Comparison of ENCODE assay signal across 9 cellular contexts in the genomic region with DNA sequence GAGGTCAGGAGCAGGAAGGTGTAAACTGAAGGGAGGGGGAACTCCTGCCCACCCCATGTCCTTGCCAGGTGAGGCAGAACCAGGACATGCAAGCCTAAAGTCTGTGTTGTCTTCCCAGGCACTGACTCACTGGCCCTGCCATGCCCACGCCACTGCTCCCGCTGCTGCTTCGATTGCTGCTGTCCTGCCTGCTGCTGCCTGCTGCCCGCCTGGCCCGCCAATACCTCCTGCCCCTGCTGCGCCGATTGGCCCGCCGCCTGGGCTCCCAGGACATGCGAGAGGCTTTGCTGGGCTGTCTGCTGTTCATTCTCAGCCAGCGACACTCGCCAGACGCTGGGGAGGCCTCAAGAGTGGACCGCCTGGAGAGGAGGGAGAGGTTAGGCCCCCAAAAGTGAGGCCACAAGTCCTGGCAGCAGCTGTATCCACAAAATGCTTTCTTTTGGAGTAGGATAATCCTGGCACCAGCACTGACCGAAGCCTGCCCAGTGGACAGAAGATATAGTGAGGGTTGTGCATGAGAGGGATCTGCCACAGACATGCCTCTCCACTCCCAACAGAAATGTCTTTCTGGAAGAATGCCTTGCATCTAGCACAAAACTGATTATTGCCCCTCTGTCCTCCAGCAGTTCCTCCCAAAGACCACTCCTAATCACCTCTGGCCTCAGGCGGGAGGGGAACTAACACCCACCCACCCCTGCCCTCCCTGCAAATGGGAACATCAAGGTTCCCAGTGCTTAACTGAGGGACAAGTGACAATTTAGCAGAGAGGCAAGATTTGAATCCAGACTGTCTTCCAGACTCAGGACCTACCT. TPM values are rescaled to one million over a fixed set of nuclear protein-coding genes. Genes with fewer than 3 reads are reported as not detected.
DNase-seq lines count a peak whose midpoint lies in the region; ATAC-seq and TF ChIP-seq lines count a peak whose summit lies in the region.
"Had no signal": no experiment of that assay in that cellular context is flagged by ENCODE, and none has a peak within 500 bp of the region (broad histone marks: within the 10 kb centered on the region; RNA-seq: fewer than 3 reads in every experiment).

No MANE protein-coding gene starts in this region.

- H3K79me2 ChIP-seq in hepatocyte, result peaks cover 3% of the 10 kb centered on the region

- H3K27ac ChIP-seq in VCaP (peak overlapping the region; percentile 78; the same call in 1 of the 2 replicates), hepatocyte (peak overlapping the region; percentile 48)

- no peak overlapping the region for H3K27ac Mint-ChIP-seq in stimulated activated naive B cell treated with anti-CD40 and anti-IgM and Interleukin-4, amounts not matched to agents 10 μg/mL and 1 μg/mL and 100 μg/mL, for 72 hours

- H3K9me2 ChIP-seq in hepatocyte (replicated peaks; ENCODE audit: insufficient read depth), result no peaks in the 10 kb centered on the region

- peak; percentile 80 for DNase-seq in G401 (ENCODE audit: low spot score)
- DNase-seq in hepatocyte (ENCODE audit: low spot score), result no peak
- no peak for DNase-seq in skeletal muscle cell (ENCODE audit: low read depth)
- no peak for DNase-seq in activated CD8-positive, alpha-beta memory T cell treated with anti-CD3 and anti-CD28 coated beads for 24 hours
- no peak for DNase-seq in stimulated activated naive B cell treated with anti-CD40 and anti-IgM and Interleukin-4, amounts not matched to agents 10 μg/mL and 1 μg/mL and 100 μg/mL, for 72 hours
- DNase-seq in GM10266 (ENCODE audit: extremely low spot score), result no peak
- no peak for DNase-seq in cortex of kidney (lab: John Stamatoyannopoulos, UW)
- DNase-seq: NCI-H345 had no signal

- no peaks in the 10 kb centered on the region for H3K9me3 Mint-ChIP-seq in stimulated activated naive B cell treated with anti-CD40 and anti-IgM and Interleukin-4, amounts not matched to agents 10 μg/mL and 1 μg/mL and 100 μg/mL, for 72 hours

- TF ChIP-seq CTCF in VCaP (conservative IDR thresholded peaks at IDR 0.05) (no peak), hepatocyte (IDR thresholded peaks at IDR 0.05; ENCODE audit: poor library complexity) (no peak), GM10266 (IDR thresholded peaks at IDR 0.05; ENCODE audit: control insufficient read depth, insufficient read depth, low read depth, missing control alignments) (no peak)

- H3K4me2 ChIP-seq in hepatocyte, result no peak overlapping the region

- H3K4me1 ChIP-seq in hepatocyte (ENCODE audit: insufficient read depth), result peaks cover 23% of the 10 kb centered on the region

- no peak overlapping the region for H3K4me3 Mint-ChIP-seq in stimulated activated naive B cell treated with anti-CD40 and anti-IgM and Interleukin-4, amounts not matched to agents 10 μg/mL and 1 μg/mL and 100 μg/mL, for 72 hours

- WGBS in hepatocyte (ENCODE audit: low lambda C conversion rate, missing lambda C conversion rate), result 67% methylated on average over 16 of the region's 16 CpGs

- no peak overlapping the region for H3K4me3 ChIP-seq in hepatocyte
- H3K4me3 ChIP-seq in skeletal muscle cell (ENCODE audit: low read depth, low read length), result peak overlapping the region; percentile 46

- H2AFZ ChIP-seq in hepatocyte, result no peak overlapping the region

- H3K36me3 Mint-ChIP-seq in stimulated activated naive B cell treated with anti-CD40 and anti-IgM and Interleukin-4, amounts not matched to agents 10 μg/mL and 1 μg/mL and 100 μg/mL, for 72 hours, result no peaks in the 10 kb centered on the region

- peaks cover 23 to 35% of the 10 kb centered on the region in 2 donors for H3K4me1 Mint-ChIP-seq in stimulated activated naive B cell treated with anti-CD40 and anti-IgM and Interleukin-4, amounts not matched to agents 10 μg/mL and 1 μg/mL and 100 μg/mL, for 72 hours

- ATAC-seq in stimulated activated naive B cell treated with anti-CD40 and anti-IgM and Interleukin-4, amounts not matched to agents 10 μg/mL and 1 μg/mL and 100 μg/mL, for 72 hours (replicated peaks), result no peak

- H3K27me3 ChIP-seq in hepatocyte, result no peaks in the 10 kb centered on the region

- H3K27me3 Mint-ChIP-seq in stimulated activated naive B cell treated with anti-CD40 and anti-IgM and Interleukin-4, amounts not matched to agents 10 μg/mL and 1 μg/mL and 100 μg/mL, for 72 hours, result peaks cover 4 to 6% of the 10 kb centered on the region in 2 donors

- in situ Hi-C loops in G401 (cut with HindIII; ENCODE audit: low sequenced_read_pairs), result no loop called here

- H3K36me3 ChIP-seq in hepatocyte (replicated peaks; ENCODE audit: insufficient read depth, low read depth), result no peaks in the 10 kb centered on the region

- no peaks in the 10 kb centered on the region for H4K20me1 ChIP-seq in hepatocyte (ENCODE audit: insufficient read depth, poor library complexity, severe bottlenecking)

- no peaks in the 10 kb centered on the region for H3K9me3 ChIP-seq in hepatocyte (ENCODE audit: low read depth)

RNA-seq across cellular contexts. Expression of a gene that starts 0.8 kb away (rescaled TPM):
- 0.43 and 8.3 TPM in 2 replicates for total RNA-seq in G401 (2014; rRNA removed; shearing (Covaris generic))
- not detected in 2 replicates for total RNA-seq in hepatocyte
- 2.0 TPM in 1 of 2 replicates, not detected in the other for polyA plus RNA-seq in hepatocyte

RNA-seq across cellular contexts. Expression of a gene that starts 5.9 kb away (rescaled TPM):
- 40.1 and 46.1 TPM in 2 replicates for total RNA-seq in G401 (2014; rRNA removed; shearing (Covaris generic))
- 23.3 and 32.4 TPM in 2 replicates for total RNA-seq in hepatocyte
- 28.5 and 30.8 TPM in 2 replicates for polyA plus RNA-seq in hepatocyte

RNA-seq across cellular contexts. Expression of a gene that starts 29.4 kb away (rescaled TPM):
- total RNA-seq in G401 (2014; rRNA removed; shearing (Covaris generic)), result 1,050 and 1,370 TPM in 2 replicates
- total RNA-seq in hepatocyte, result 884 and 891 TPM in 2 replicates
- 422 and 440 TPM in 2 replicates for polyA plus RNA-seq in hepatocyte

RNA-seq across cellular contexts. Expression of a gene that starts 39.8 kb away (rescaled TPM):
- total RNA-seq in G401 (2014; rRNA removed; shearing (Covaris generic)), result 73.4 and 80.4 TPM in 2 replicates
- total RNA-seq in hepatocyte, result 73.0 and 74.1 TPM in 2 replicates
- 92.9 and 104 TPM in 2 replicates for polyA plus RNA-seq in hepatocyte

RNA-seq across cellular contexts. Expression of a gene that starts 47.8 kb away (rescaled TPM):
- total RNA-seq in G401 (2014; rRNA removed; shearing (Covaris generic)), result 27.7 and 58.6 TPM in 2 replicates
- 13.2 and 16.7 TPM in 2 replicates for total RNA-seq in hepatocyte
- polyA plus RNA-seq in hepatocyte, result 9.6 and 14.0 TPM in 2 replicates
